14 cellular contexts compared by ENCODE assay signal in the genomic region with DNA sequence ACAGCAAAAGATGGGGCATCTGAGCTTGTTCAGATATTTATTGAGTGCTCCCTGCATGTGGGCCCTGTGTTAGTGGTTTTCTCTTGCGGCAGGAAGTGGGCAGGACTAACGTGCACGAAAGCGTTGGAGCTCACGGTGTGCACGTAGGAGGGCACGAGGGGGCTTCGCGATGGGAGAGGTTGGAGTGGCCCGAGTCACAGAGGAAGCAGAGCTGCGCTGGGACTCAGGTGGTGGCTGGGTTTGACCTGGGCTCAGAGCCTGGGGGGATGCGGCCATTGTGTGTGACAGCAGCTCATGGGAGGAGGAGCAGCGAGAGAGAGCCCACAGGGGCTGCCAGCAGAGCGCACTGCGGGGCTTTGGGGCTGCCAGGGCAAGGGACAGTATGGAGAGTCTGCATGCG. TPM values are rescaled to one million over a fixed set of nuclear protein-coding genes. Genes with fewer than 3 reads are reported as not detected.
DNase-seq lines count a peak whose midpoint lies in the region; ATAC-seq, FAIRE-seq and TF ChIP-seq lines count a peak whose summit lies in the region.
"Had no signal": no experiment of that assay in that cellular context is flagged by ENCODE, and none has a peak within 500 bp of the region (broad histone marks: within the 10 kb centered on the region; RNA-seq: fewer than 3 reads in every experiment).

No MANE protein-coding gene starts in this region.

- H3K4me3 Mint-ChIP-seq in type B pancreatic cell (no peak overlapping the region), HFFc6 (no peak overlapping the region)
- H3K4me3 Mint-ChIP-seq: nephron had no signal

- H3K27ac ChIP-seq in small intestine (ENCODE audit: low read depth in 1 of 2, low read length in 1 of 2): no peak overlapping the region
- H3K27ac ChIP-seq: 22Rv1, GM23248, thyroid gland had no signal

- H3K27me3 Mint-ChIP-seq in type B pancreatic cell (no peaks in the 10 kb centered on the region), HFFc6 (ENCODE audit: insufficient read depth) (no peaks in the 10 kb centered on the region; the same call in 1 of the 2 replicates)

- no peak for ATAC-seq in HG02870 (IDR thresholded peaks at IDR 0.05; ENCODE audit: unreplicated experiment)

- peaks cover 16 to 18% of the 10 kb centered on the region in 2 donors for H3K36me3 ChIP-seq in small intestine (ENCODE audit: control insufficient read depth in 2 of 2, insufficient read depth in 2 of 2, low read length in 2 of 2)

- H3K27me3 ChIP-seq in small intestine (ENCODE audit: control insufficient read depth in 2 of 2, insufficient read depth in 2 of 2, low read length in 2 of 2): no peaks in the 10 kb centered on the region
- H3K27me3 ChIP-seq: thyroid gland had no signal

- H3K27ac Mint-ChIP-seq in type B pancreatic cell (no peak overlapping the region), HFFc6 (no peak overlapping the region)
- H3K27ac Mint-ChIP-seq: nephron had no signal

- TF ChIP-seq CTCF in type B pancreatic cell (conservative IDR thresholded peaks at IDR 0.05) (no peak), HFFc6 (IDR thresholded peaks at IDR 0.05) (no peak)

- no peak for FAIRE-seq in small intestine (lab: Jason Lieb, UNC)

- no peak overlapping the region for H3K4me3 ChIP-seq in small intestine (ENCODE audit: low read depth in 1 of 2, low read length in 2 of 2)
- H3K4me3 ChIP-seq: GM23248, thyroid gland had no signal

- H3K9me3 ChIP-seq in small intestine (ENCODE audit: control insufficient read depth, low read depth): no peaks in the 10 kb centered on the region
- H3K9me3 ChIP-seq: thyroid gland had no signal

- peaks cover 0 to 2% of the 10 kb centered on the region in 2 donors for H3K4me1 ChIP-seq in small intestine (ENCODE audit: control insufficient read depth in 2 of 2, insufficient read depth in 1 of 2, low read depth in 1 of 2, low read length in 1 of 2)
- H3K4me1 ChIP-seq: thyroid gland had no signal

- peaks cover 38% of the 10 kb centered on the region for H3K36me3 Mint-ChIP-seq in type B pancreatic cell
- peaks cover 60% of the 10 kb centered on the region for H3K36me3 Mint-ChIP-seq in HFFc6 (ENCODE audit: low read depth)

- 77 to 91% (median 77%) methylated on average over 15 to 16 of the region's 16 CpGs for WGBS in small intestine, 3 donors

- no peaks in the 10 kb centered on the region for H3K4me1 Mint-ChIP-seq in type B pancreatic cell (ENCODE audit: unreplicated experiment)
- H3K4me1 Mint-ChIP-seq in HFFc6 (ENCODE audit: low read depth): peaks cover 32% of the 10 kb centered on the region
- H3K4me1 Mint-ChIP-seq: nephron had no signal

- peak; percentile 60 for DNase-seq in NK-92 treated with Interleukin-12 subunit alpha and Interleukin-12 subunit beta, amount 100 ng/mL, for 24 hours (lab: John Stamatoyannopoulos, UW)
- DNase-seq in NK-92 (lab: John Stamatoyannopoulos, UW; ENCODE audit: unreplicated experiment): no peak
- peak; percentile 77 for DNase-seq in activated gamma-delta T cell treated with Interleukin-2 at 50 U/mL for 16 hours
- peak; percentile 54 for DNase-seq in small intestine
- peak; percentile 61 for DNase-seq in type B pancreatic cell (ENCODE audit: extremely low spot score, unreplicated experiment)
- DNase-seq in NCI-H345 treated with DMSO at 0.1 percent for 48 hours (lab: John Stamatoyannopoulos, UW; ENCODE audit: unreplicated experiment): no peak
- DNase-seq in HFFc6: no peak
- DNase-seq: GM23248 had no signal

- no peaks in the 10 kb centered on the region for H3K9me3 Mint-ChIP-seq in type B pancreatic cell
- no peaks in the 10 kb centered on the region for H3K9me3 Mint-ChIP-seq in HFFc6
- H3K9me3 Mint-ChIP-seq: nephron had no signal

RNA-seq across cellular contexts. Expression of a gene that starts 7.7 kb away (rescaled TPM):
- 1 to 10 TPM; 4.5 to 5.2 (median 5.1) TPM for polyA plus RNA-seq in small intestine
- 22.9 and 25.4 TPM in 2 replicates for total RNA-seq in type B pancreatic cell (ENCODE audit: low replicate concordance)
- 10 to 100 TPM in 3 of 6 experiments, 1 to 10 TPM in 3; 9.3 to 12.6 (median 9.9) TPM for total RNA-seq in HFFc6 (2021; fragmentation: NEBNext Ultra II Directional; extraction: Animal tissue kit (Norgen Biotek cat#: 25700))

RNA-seq across cellular contexts. Expression of a gene that starts 26.4 kb away (rescaled TPM):
- under 1 TPM in 1 of 3 donors, not detected in 2; 0.45 TPM for polyA plus RNA-seq in small intestine
- 0.36 and 0.82 TPM in 2 replicates for total RNA-seq in type B pancreatic cell (ENCODE audit: low replicate concordance)
- total RNA-seq in HFFc6 (2021; fragmentation: NEBNext Ultra II Directional; extraction: Animal tissue kit (Norgen Biotek cat#: 25700)): 1 to 10 TPM in 1 of 6 experiments, under 1 TPM in 5; 0.24 to 1.4 (median 0.52) TPM
- total RNA-seq: glomerular endothelial cell, GM23248 had no signal

RNA-seq across cellular contexts. Expression of a gene that starts 55.3 kb away (rescaled TPM):
- polyA plus RNA-seq in small intestine: 1,000 to 10,000 TPM in 1 of 3 donors, 100 to 1,000 TPM in 1, 10 to 100 TPM in 1; 63.7 to 1,093 (median 613) TPM
- total RNA-seq in type B pancreatic cell (ENCODE audit: low replicate concordance): 33.1 and 53.0 TPM in 2 replicates
- total RNA-seq in HFFc6 (2021; fragmentation: NEBNext Ultra II Directional; extraction: Animal tissue kit (Norgen Biotek cat#: 25700)): 1 to 10 TPM in 2 of 6 experiments, under 1 TPM in 4; 0.30 to 1.8 (median 0.48) TPM
- total RNA-seq: glomerular endothelial cell, GM23248, OCI-LY7 had no signal

Comparison
In these comparisons a context has a peak if more than half of its experiments do, and no peak if none do; other contexts are left out.
1. DNase-seq: peak in NK-92 treated with Interleukin-12 subunit alpha and Interleukin-12 subunit beta, amount 100 ng/mL, for 24 hours (single experiment), activated gamma-delta T cell treated with Interleukin-2 at 50 U/mL for 16 hours (single experiment), small intestine (single experiment) and type B pancreatic cell (single experiment); none in NK-92 (single experiment), NCI-H345 treated with DMSO at 0.1 percent for 48 hours (single experiment) and HFFc6 (single experiment).
2. RNA of a gene that starts 55.3 kb away (total RNA-seq): 33.1 to 53.0 TPM in type B pancreatic cell; 0.30 to 1.8 TPM in HFFc6; every median in the first group is over 10 times any median in the second.